In the genomic region with DNA sequence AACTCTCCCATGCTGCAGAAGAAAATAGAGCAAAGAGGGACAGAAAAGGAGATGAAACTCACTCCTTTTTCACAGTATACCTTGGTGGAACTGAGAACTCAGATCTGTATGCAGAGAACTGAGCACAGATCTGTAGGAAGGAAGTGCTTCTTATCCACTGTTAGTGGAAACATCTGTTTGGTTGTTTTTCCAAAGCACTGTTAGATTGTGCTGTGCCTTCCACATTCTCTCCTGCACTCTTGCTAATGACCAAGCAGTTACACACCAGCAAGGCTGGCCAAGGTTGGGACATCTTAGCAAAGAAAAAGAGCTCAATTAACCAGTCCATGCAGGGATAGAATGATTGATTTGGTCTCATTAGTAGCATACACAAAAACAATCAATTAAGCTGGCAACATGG, we compare ENCODE assay signal across 1 cellular context.
TF ChIP-seq lines count a peak whose summit lies in the region.

No MANE protein-coding gene starts in this region.

TF ChIP-seq in GM12891, 5 proteins besides CTCF, POLR2A, EP300 and RAD21:
- no peak for TF ChIP-seq POU2F2 (IDR thresholded peaks at IDR 0.05; ENCODE audit: low read depth, low read length)
- no peak for TF ChIP-seq POLR2AphosphoS5 (IDR thresholded peaks at IDR 0.05; ENCODE audit: low read depth, low read length)
